21 cellular contexts compared by ENCODE assay signal in genomic region chr22:44578516-44579230, GRCh38.
DNase-seq lines count a peak whose midpoint lies in the region; ATAC-seq and TF ChIP-seq lines count a peak whose summit lies in the region.
"Had no signal": no experiment of that assay in that cellular context is flagged by ENCODE, and none has a peak within 500 bp of the region (broad histone marks: within the 10 kb centered on the region; RNA-seq: fewer than 3 reads in every experiment).

No MANE protein-coding gene starts in this region.

- TF ChIP-seq CTCF in lower lobe of right lung (IDR thresholded peaks at IDR 0.05) (no peak), upper lobe of right lung (IDR thresholded peaks at IDR 0.05) (no peak), PC-3 (conservative IDR thresholded peaks at IDR 0.05; ENCODE audit: low read depth, low read length) (no peak)

- no peak overlapping the region for H3K4me3 ChIP-seq in lower lobe of right lung
- H3K4me3 ChIP-seq in upper lobe of right lung, result no peak overlapping the region
- no peak overlapping the region for H3K4me3 ChIP-seq in PC-3 (ENCODE audit: low read length)
- H3K4me3 ChIP-seq: HAP-1 had no signal

- CTCF ChIA-PET in PC-3 (lab: Charles Lee), result no interaction called here

- H3K9me2 ChIP-seq in PC-3 (replicated peaks; ENCODE audit: low read length), result no peaks in the 10 kb centered on the region

- H3K4me1 ChIP-seq in lower lobe of right lung (no peaks in the 10 kb centered on the region), upper lobe of right lung (no peaks in the 10 kb centered on the region), PC-3 (ENCODE audit: insufficient read depth, low read length) (0 out of 2 replicates have a peak, but pooled peaks cover 2% of the 10 kb centered on the region)
- H3K4me1 ChIP-seq: HAP-1 had no signal

- no peaks in the 10 kb centered on the region for H3K79me2 ChIP-seq in PC-3 (ENCODE audit: low read length)

- peak; percentile 18 for DNase-seq in activated CD4-positive, CD25-positive, alpha-beta regulatory T cell treated with anti-CD3 and anti-CD28 coated beads, Interleukin-2, amount 50 U/mL, for 72 hours
- DNase-seq in cardiac septum (ENCODE audit: low spot score) (peak; percentile 29), left ventricle myocardium superior (no peak), lower lobe of right lung (peak; percentile 18), upper lobe of right lung (peak; percentile 17), PC-3 (no peak)
- DNase-seq in effector CD4-positive, alpha-beta T cell, result no peak
- DNase-seq: AML-193, DMS 273 treated with DMSO at 0.1 percent for 48 hours, DND-41, Karpas-422, NCI-H1048, NCI-H1436, NCI-H1930, NCI-H226, NCI-H524, RPMI8226 had no signal

- H3K36me3 ChIP-seq in lower lobe of right lung, result no peaks in the 10 kb centered on the region
- no peaks in the 10 kb centered on the region for H3K36me3 ChIP-seq in upper lobe of right lung
- no peaks in the 10 kb centered on the region for H3K36me3 ChIP-seq in PC-3 (ENCODE audit: low read depth, low read length)
- H3K36me3 ChIP-seq: HAP-1 had no signal

- intact Hi-C loops in cardiac septum (cut with DNase I), result no loop called here
- intact Hi-C loops in left ventricle myocardium superior (cut with micrococcal nuclease), result no loop called here
- intact Hi-C loops in lower lobe of right lung (cut with DNase I), result no loop called here
- intact Hi-C loops in upper lobe of right lung (cut with DNase I), result no loop called here
- intact Hi-C loops in PC-3 (cut with micrococcal nuclease), result no loop called here

- POLR2A ChIA-PET in PC-3 (lab: Charles Lee; ENCODE audit: unreplicated experiment), result no interaction called here

- H3F3A ChIP-seq in PC-3 (ENCODE audit: low read length, unreplicated experiment), result no peaks in the 10 kb centered on the region

- H2AFZ ChIP-seq in PC-3 (ENCODE audit: low read length), result no peak overlapping the region

- H3K9ac ChIP-seq in PC-3 (ENCODE audit: low read length), result no peak overlapping the region

- H3K27ac ChIP-seq in lower lobe of right lung, result no peak overlapping the region
- no peak overlapping the region for H3K27ac ChIP-seq in upper lobe of right lung
- no peak overlapping the region for H3K27ac ChIP-seq in PC-3 (ENCODE audit: low read length)
- H3K27ac ChIP-seq: 22Rv1, C4-2B had no signal

- H3K9me3 ChIP-seq in lower lobe of right lung (no peaks in the 10 kb centered on the region), upper lobe of right lung (no peaks in the 10 kb centered on the region), PC-3 (ENCODE audit: low read length) (no peaks in the 10 kb centered on the region)
- H3K9me3 ChIP-seq: HAP-1 had no signal

- BruUV-seq in PC-3 (replicated peaks; lab: Mats Ljungman, UMichigan), result no TSS peak

- no peak overlapping the region for H3K4me2 ChIP-seq in PC-3 (ENCODE audit: low read length)

- ATAC-seq in activated CD4-positive, CD25-positive, alpha-beta regulatory T cell treated with anti-CD3 and anti-CD28 coated beads, Interleukin-2, amount 50 U/mL, for 24 hours, result no peak
- ATAC-seq in left ventricle myocardium superior, result no peak
- ATAC-seq in lower lobe of right lung, result no peak
- ATAC-seq in upper lobe of right lung, result no peak
- ATAC-seq in PC-3, result no peak

- no peaks in the 10 kb centered on the region for H4K20me1 ChIP-seq in PC-3 (ENCODE audit: low read length)

- H3K27me3 ChIP-seq in lower lobe of right lung (ENCODE audit: low read depth), result peaks cover 24% of the 10 kb centered on the region
- H3K27me3 ChIP-seq in upper lobe of right lung, result peaks cover 5% of the 10 kb centered on the region
- H3K27me3 ChIP-seq in PC-3 (ENCODE audit: low read length), result no peaks in the 10 kb centered on the region

Comparison
In these comparisons a context has a peak if more than half of its experiments do, and no peak if none do; other contexts are left out.
1. DNase-seq: peak in activated CD4-positive, CD25-positive, alpha-beta regulatory T cell treated with anti-CD3 and anti-CD28 coated beads, Interleukin-2, amount 50 U/mL, for 72 hours (single experiment), cardiac septum (single experiment), lower lobe of right lung (single experiment) and upper lobe of right lung (single experiment); none in left ventricle myocardium superior (single experiment), effector CD4-positive, alpha-beta T cell (single experiment) and PC-3 (single experiment).